Comparison of ENCODE assay signal across 8 cellular contexts in genomic region chr6:1609662-1610496, GRCh38. TPM values are rescaled to one million over a fixed set of nuclear protein-coding genes. Genes with fewer than 3 reads are reported as not detected.
A peak's percentile ranks its signal among the peaks of the same experiment; 100 is the strongest.
DNase-seq lines count a peak whose midpoint lies in the region; ATAC-seq and TF ChIP-seq lines count a peak whose summit lies in the region.

FOXC1 (plus strand) TSS chr6:1609915; CDS start chr6:1610446, 531 bp downstream.

- TF ChIP-seq CTCF in WERI-Rb-1 (IDR thresholded peaks at IDR 0.05; ENCODE audit: low read depth, low read length) (no peak), mesothelial cell of epicardium (IDR thresholded peaks at IDR 0.05; ENCODE audit: unreplicated experiment) (no peak), type B pancreatic cell (conservative IDR thresholded peaks at IDR 0.05) (no peak)

- peaks cover 73% of the 10 kb centered on the region for H3K27me3 ChIP-seq in WERI-Rb-1 (ENCODE audit: insufficient read depth, low read depth, severe bottlenecking)

- peak; percentile 59 for ATAC-seq in GM21515 (IDR thresholded peaks at IDR 0.05; ENCODE audit: unreplicated experiment)

- no peaks in the 10 kb centered on the region for H3K9me3 ChIP-seq in WERI-Rb-1 (ENCODE audit: severe bottlenecking)

- H3K36me3 Mint-ChIP-seq in mesothelial cell of epicardium (peaks cover 10% of the 10 kb centered on the region), type B pancreatic cell (peaks cover 8% of the 10 kb centered on the region)

- H3K27ac Mint-ChIP-seq in mesothelial cell of epicardium (peak within 1 kb of the TSS; percentile 94), type B pancreatic cell (peak within 1 kb of the TSS; percentile 91)

- H3K27me3 Mint-ChIP-seq in mesothelial cell of epicardium (ENCODE audit: low read depth), result peaks cover 53% of the 10 kb centered on the region
- peaks cover 61% of the 10 kb centered on the region for H3K27me3 Mint-ChIP-seq in type B pancreatic cell

- H3K4me1 Mint-ChIP-seq in mesothelial cell of epicardium, result peaks cover 37% of the 10 kb centered on the region
- peaks cover 34% of the 10 kb centered on the region for H3K4me1 Mint-ChIP-seq in type B pancreatic cell (ENCODE audit: unreplicated experiment)

- H3K9me3 Mint-ChIP-seq in mesothelial cell of epicardium, result no peaks in the 10 kb centered on the region
- no peaks in the 10 kb centered on the region for H3K9me3 Mint-ChIP-seq in type B pancreatic cell

- H3K36me3 ChIP-seq in WERI-Rb-1, result no peaks in the 10 kb centered on the region

- H3K27ac ChIP-seq in WERI-Rb-1, result no peak within 1 kb of the TSS
- H3K27ac ChIP-seq in epithelial cell of prostate, result peak within 1 kb of the TSS; percentile 92

- H3K4me3 ChIP-seq in WERI-Rb-1 (ENCODE audit: low read depth, low read length), result peak within 1 kb of the TSS; percentile 48

- DNase-seq in NCI-H1417 (lab: John Stamatoyannopoulos, UW) (peak; percentile 35 to 75 (median 70)), NCI-H1417 treated with DMSO at 0.1 percent for 48 hours (lab: John Stamatoyannopoulos, UW) (no peak), LHCN-M2 (ENCODE audit: low read depth) (peak; percentile 85), WERI-Rb-1 (peak; percentile 77), epithelial cell of prostate (ENCODE audit: low read depth, low spot score) (peak; percentile 68), mesothelial cell of epicardium (ENCODE audit: low spot score in 2 of 2, unreplicated experiment in 2 of 2) (peak; percentile 71 to 89), type B pancreatic cell (ENCODE audit: extremely low spot score, unreplicated experiment) (no peak)

- H3K4me3 Mint-ChIP-seq in mesothelial cell of epicardium (peak within 1 kb of the TSS; percentile 89), type B pancreatic cell (peak within 1 kb of the TSS; percentile 92)

RNA-seq across cellular contexts. Expression of gene FOXC1, which starts in this region (rescaled TPM):
- 1.8 and 2.1 TPM in 2 replicates for total RNA-seq in LHCN-M2 (2014; rRNA removed)
- polyA plus RNA-seq in LHCN-M2 (2012), result 1.1 TPM
- total RNA-seq in mesothelial cell of epicardium, result 49.8 to 52.2 TPM (median 50.5 TPM) in 3 replicates
- total RNA-seq in type B pancreatic cell (ENCODE audit: low replicate concordance), result 20.8 and 53.5 TPM in 2 replicates

Comparison
In these comparisons a context has a peak if more than half of its experiments do, and no peak if none do; other contexts are left out.
1. DNase-seq: peak in NCI-H1417 (3 of 3), LHCN-M2 (single experiment), WERI-Rb-1 (single experiment), epithelial cell of prostate (single experiment) and mesothelial cell of epicardium (2 of 2); none in NCI-H1417 treated with DMSO at 0.1 percent for 48 hours (single experiment) and type B pancreatic cell (single experiment).